Comparison of ENCODE assay signal across 13 cellular contexts in the genomic region with DNA sequence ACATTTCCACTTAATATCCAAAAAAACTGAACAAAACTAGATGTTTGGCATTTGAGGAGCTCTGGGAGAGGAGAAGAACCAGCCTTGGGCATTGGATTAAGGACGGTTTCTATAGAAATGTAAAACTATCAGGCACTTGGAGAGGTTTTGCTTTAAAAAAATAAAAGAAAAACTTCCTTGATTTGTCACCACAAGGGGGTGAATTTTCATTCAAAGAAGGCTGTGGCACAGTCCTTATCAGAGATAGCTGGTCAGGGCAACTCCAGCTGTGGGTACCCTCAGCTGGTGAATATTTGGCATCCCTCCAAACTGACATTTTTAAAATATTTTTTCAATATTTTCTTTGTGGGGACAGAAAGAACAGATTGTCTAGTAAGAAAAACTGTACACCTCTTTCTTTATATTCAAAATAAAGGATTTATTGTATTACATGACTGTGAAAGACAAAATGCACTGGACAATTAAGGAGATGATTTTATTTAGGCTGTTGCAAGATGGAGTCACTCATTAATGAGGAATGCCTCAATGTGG. TPM values are rescaled to one million over a fixed set of nuclear protein-coding genes. Genes with fewer than 3 reads are reported as not detected.
DNase-seq lines count a peak whose midpoint lies in the region; ATAC-seq, FAIRE-seq and TF ChIP-seq lines count a peak whose summit lies in the region.
"Had no signal": no experiment of that assay in that cellular context is flagged by ENCODE, and none has a peak within 500 bp of the region (broad histone marks: within the 10 kb centered on the region; RNA-seq: fewer than 3 reads in every experiment).

No MANE protein-coding gene starts in this region.

- TF ChIP-seq CTCF in H9 (conservative IDR thresholded peaks at IDR 0.05), result peak; percentile 35; the same call in 1 of the 3 replicates
- TF ChIP-seq CTCF in PC-9 (conservative IDR thresholded peaks at IDR 0.05), result peak; percentile 41; the same call in 1 of the 2 replicates
- TF ChIP-seq CTCF in endothelial cell of umbilical vein (IDR thresholded peaks at IDR 0.05; ENCODE audit: extremely low read depth in 1 of 2, insufficient read depth in 1 of 2, low read depth in 1 of 2, low read length in 2 of 2), result peak in 1 of 2 donors; percentile 23
- peak; percentile 25 for TF ChIP-seq CTCF in progenitor cell of endocrine pancreas (IDR thresholded peaks at IDR 0.05; ENCODE audit: unreplicated experiment)

- H3K36me3 Mint-ChIP-seq in H9 (ENCODE audit: insufficient read depth in 1 of 3, low read depth in 3 of 3) (no peaks in the 10 kb centered on the region), progenitor cell of endocrine pancreas (ENCODE audit: insufficient read depth) (no peaks in the 10 kb centered on the region)

- no peaks in the 10 kb centered on the region for H3K23me2 ChIP-seq in H9 (ENCODE audit: insufficient read length, low read depth, low read length, poor library complexity, severe bottlenecking)

- POLR2A ChIA-PET in PC-9 (lab: Charles Lee; ENCODE audit: unreplicated experiment), result no interaction called here
- POLR2A ChIA-PET in endothelial cell of umbilical vein (lab: Charles Lee), result no interaction called here

- H2BK5ac ChIP-seq in H9 (ENCODE audit: insufficient read length, low read length), result no peak overlapping the region

- no peak overlapping the region for H2BK15ac ChIP-seq in H9 (ENCODE audit: low read depth, low read length)

- H4K20me1 ChIP-seq in H9 (ENCODE audit: control insufficient read depth, insufficient read depth, insufficient read length), result no peaks in the 10 kb centered on the region
- H4K20me1 ChIP-seq in PC-9 (ENCODE audit: insufficient read depth), result no peaks in the 10 kb centered on the region
- H4K20me1 ChIP-seq in endothelial cell of umbilical vein (replicated peaks; ENCODE audit: control insufficient read depth, extremely low read depth, insufficient read depth, low read length), result no peaks in the 10 kb centered on the region

- no peak overlapping the region for H3K14ac ChIP-seq in H9 (ENCODE audit: insufficient read depth, low read length)

- no peak overlapping the region for H3K27ac ChIP-seq in H9 (ENCODE audit: insufficient read length, low read depth, low read length)
- H3K27ac ChIP-seq in PC-9, result no peak overlapping the region
- H3K27ac ChIP-seq in endothelial cell of umbilical vein (ENCODE audit: insufficient read depth, low read depth, low read length), result no peak overlapping the region
- H3K27ac ChIP-seq: esophagus muscularis mucosa, SJCRH30 had no signal

- H3K4me3 ChIP-seq in PC-9, result no peak overlapping the region
- no peak overlapping the region for H3K4me3 ChIP-seq in endothelial cell of umbilical vein (replicated peaks in 1 of 3; ENCODE audit: insufficient read depth in 1 of 3, low read depth in 1 of 3, low read length in 3 of 3)
- H3K4me3 ChIP-seq: esophagus muscularis mucosa, SJCRH30 had no signal

- DNase-seq in H9, result no peak
- no peak for DNase-seq in PC-9
- DNase-seq in endothelial cell of umbilical vein (ENCODE audit: low read depth, low spot score), result peak; percentile 30
- no peak for DNase-seq in progenitor cell of endocrine pancreas (ENCODE audit: low spot score, unreplicated experiment)
- DNase-seq in stimulated activated CD4-positive, alpha-beta T cell treated with anti-CD3 and anti-CD28 coated beads, Interleukin-12 subunit alpha, Interleukin-12 subunit beta, amount 100 ng/mL, for 4 hours, result no peak
- no peak for DNase-seq in HPDE6-E6E7 (ENCODE audit: extremely low spot score)
- DNase-seq: activated CD4-positive, alpha-beta T cell treated with anti-CD3 and anti-CD28 coated beads for 36 hours; DMS79 treated with DMSO at 0.1 percent for 48 hours; NCI-H226 had no signal

- no peak for TF ChIP-seq POLR2A in endothelial cell of umbilical vein (IDR thresholded peaks at IDR 0.05; ENCODE audit: low read depth, low read length)

- no peaks in the 10 kb centered on the region; the same call in 1 of the 2 replicates for H3K9me2 ChIP-seq in PC-9 (ENCODE audit: insufficient read depth)

- no peaks in the 10 kb centered on the region; the same call in none of the 2 replicates for H3K27me3 Mint-ChIP-seq in H9 (ENCODE audit: low read depth)
- H3K27me3 Mint-ChIP-seq in progenitor cell of endocrine pancreas, result no peaks in the 10 kb centered on the region
- H3K27me3 Mint-ChIP-seq: activated CD4-positive, alpha-beta T cell treated with anti-CD3 and anti-CD28 coated beads for 36 hours had no signal

- H3K4me1 Mint-ChIP-seq in H9 (peaks cover 7 to 11% of the 10 kb centered on the region in 2 experiments; a peak in 3 of 4 replicates), progenitor cell of endocrine pancreas (ENCODE audit: low read depth) (peaks cover 10% of the 10 kb centered on the region)
- H3K4me1 Mint-ChIP-seq: activated CD4-positive, alpha-beta T cell treated with anti-CD3 and anti-CD28 coated beads for 36 hours had no signal

- H3K27me3 ChIP-seq in H9 (ENCODE audit: insufficient read depth, low read length) (no peaks in the 10 kb centered on the region), PC-9 (ENCODE audit: insufficient read depth, low read depth) (no peaks in the 10 kb centered on the region), endothelial cell of umbilical vein (ENCODE audit: control insufficient read depth in 2 of 2, insufficient read depth in 2 of 2, low read length in 2 of 2) (no peaks in the 10 kb centered on the region)
- H3K27me3 ChIP-seq: esophagus muscularis mucosa, SJCRH30 had no signal

- no peak overlapping the region for H3K4me3 Mint-ChIP-seq in H9
- no peak overlapping the region for H3K4me3 Mint-ChIP-seq in progenitor cell of endocrine pancreas (ENCODE audit: low read depth)
- H3K4me3 Mint-ChIP-seq: activated CD4-positive, alpha-beta T cell treated with anti-CD3 and anti-CD28 coated beads for 36 hours had no signal

- no peak overlapping the region for H2BK120ac ChIP-seq in H9 (ENCODE audit: low read depth, low read length, poor library complexity, severe bottlenecking)

- H3K56ac ChIP-seq in H9 (ENCODE audit: insufficient read length, low read depth, low read length), result no peak overlapping the region

- dilution Hi-C loops in endothelial cell of umbilical vein (cut with MboI; ENCODE audit: extremely low pct_ligation_motif_present, low sequenced_read_pairs), result no loop called here

- H3K9me1 ChIP-seq in endothelial cell of umbilical vein (replicated peaks; ENCODE audit: control insufficient read depth, extremely low read depth, insufficient read depth, low read length), result no peaks in the 10 kb centered on the region

- no peak overlapping the region for H4K5ac ChIP-seq in H9 (ENCODE audit: insufficient read length, low read depth, low read length)

- H2BK20ac ChIP-seq in H9 (ENCODE audit: low read depth, low read length, poor library complexity, severe bottlenecking), result no peak overlapping the region

- H2BK12ac ChIP-seq in H9 (ENCODE audit: insufficient read length, low read depth, low read length), result no peak overlapping the region

- H3K9me3 Mint-ChIP-seq in H9 (no peaks in the 10 kb centered on the region), progenitor cell of endocrine pancreas (ENCODE audit: low read depth) (no peaks in the 10 kb centered on the region)

- FAIRE-seq in endothelial cell of umbilical vein (lab: Jason Lieb, UNC), result no peak
- FAIRE-seq: bronchial epithelial cell had no signal

- H3K79me1 ChIP-seq in H9 (ENCODE audit: insufficient read depth, low read depth, low read length, poor library complexity, severe bottlenecking), result no peaks in the 10 kb centered on the region

- H3T11ph ChIP-seq in H9 (ENCODE audit: low read length), result no peak overlapping the region

- H3K18ac ChIP-seq in H9 (ENCODE audit: insufficient read length, low read depth, low read length), result no peak overlapping the region

- intact Hi-C loops in PC-9 (cut with micrococcal nuclease; ENCODE audit: unreplicated experiment) (no loop called here), endothelial cell of umbilical vein (cut with micrococcal nuclease) (no loop called here)

- no peak overlapping the region; a peak in 1 of 7 replicates for H3K27ac Mint-ChIP-seq in H9
- no peak overlapping the region for H3K27ac Mint-ChIP-seq in progenitor cell of endocrine pancreas
- H3K27ac Mint-ChIP-seq: activated CD4-positive, alpha-beta T cell treated with anti-CD3 and anti-CD28 coated beads for 36 hours had no signal

- H4K91ac ChIP-seq in H9 (ENCODE audit: insufficient read length, low read depth, low read length), result no peak overlapping the region

- H3K23ac ChIP-seq in H9 (ENCODE audit: insufficient read length, low read depth, low read length), result no peak overlapping the region

- H3K79me2 ChIP-seq in H9 (ENCODE audit: insufficient read depth, low read length) (no peaks in the 10 kb centered on the region), PC-9 (ENCODE audit: low read depth) (no peaks in the 10 kb centered on the region), endothelial cell of umbilical vein (ENCODE audit: control insufficient read depth, insufficient read depth, low read length) (no peaks in the 10 kb centered on the region)

- H2AFZ ChIP-seq in H9 (ENCODE audit: low read length), result no peak overlapping the region
- no peak overlapping the region for H2AFZ ChIP-seq in PC-9
- no peak overlapping the region for H2AFZ ChIP-seq in endothelial cell of umbilical vein (ENCODE audit: low read depth, low read length)

- BruUV-seq in PC-9 (replicated peaks; lab: Mats Ljungman, UMichigan) (no TSS peak), endothelial cell of umbilical vein (replicated peaks; lab: Mats Ljungman, UMichigan) (no TSS peak)

- CTCF ChIA-PET in PC-9 (lab: Charles Lee) (interaction anchor here (0.7 kb wide), 2 partner anchors 64 to 208 kb away, joined by 3 to 4 read pairs; no protein-coding TSS in a partner anchor), endothelial cell of umbilical vein (lab: Charles Lee) (interaction anchor here (0.6 to 2.1 kb wide), 9 partner anchors 8 to 160 kb away, joined by 3 to 21 read pairs (median 3); no protein-coding TSS in a partner anchor)

- no peaks in the 10 kb centered on the region for H3K4me1 ChIP-seq in H9 (ENCODE audit: insufficient read depth, low read length)
- peaks cover 9% of the 10 kb centered on the region; the same call in 1 of the 2 replicates for H3K4me1 ChIP-seq in PC-9 (replicated peaks; ENCODE audit: insufficient read depth)
- H3K4me1 ChIP-seq in endothelial cell of umbilical vein (ENCODE audit: control insufficient read depth, extremely low read depth, insufficient read depth, low read length), result peaks cover 14% of the 10 kb centered on the region

- H3K4ac ChIP-seq in H9 (ENCODE audit: low read depth, low read length), result no peak overlapping the region

- no peak overlapping the region for H4K8ac ChIP-seq in H9 (replicated peaks; ENCODE audit: insufficient read length, low read depth, low read length)

- no peak overlapping the region for H2AK5ac ChIP-seq in H9 (ENCODE audit: insufficient read length, low read length)

- H3K9ac ChIP-seq in H9 (ENCODE audit: extremely low read depth, insufficient read length, low read length) (no peak overlapping the region), endothelial cell of umbilical vein (replicated peaks; ENCODE audit: extremely low read depth, insufficient read depth, low read length) (no peak overlapping the region)

- H3K4me2 ChIP-seq in H9 (ENCODE audit: insufficient read depth, insufficient read length, low read length) (no peak overlapping the region), PC-9 (no peak overlapping the region), endothelial cell of umbilical vein (ENCODE audit: insufficient read depth, low read length) (no peak overlapping the region)

- no peaks in the 10 kb centered on the region for H3K9me3 ChIP-seq in H9 (ENCODE audit: control insufficient read depth, low read depth, low read length)
- H3K9me3 ChIP-seq in PC-9 (ENCODE audit: insufficient read depth, low read depth), result no peaks in the 10 kb centered on the region
- H3K9me3 ChIP-seq in endothelial cell of umbilical vein (replicated peaks; ENCODE audit: control insufficient read depth, insufficient read depth, low read length), result no peaks in the 10 kb centered on the region
- H3K9me3 ChIP-seq: esophagus muscularis mucosa, SJCRH30 had no signal

- WGBS in H9 (ENCODE audit: extremely low coverage, insufficient read length, low lambda C conversion rate), result no CpG with 5 or more reads among the region's 1 CpG

- no peak for ATAC-seq in HG02763 (IDR thresholded peaks at IDR 0.05; ENCODE audit: unreplicated experiment)
- ATAC-seq: activated CD4-positive, alpha-beta T cell treated with anti-CD3 and anti-CD28 coated beads for 36 hours had no signal

- peaks cover 8% of the 10 kb centered on the region; the same call in 1 of the 2 replicates for H3F3A ChIP-seq in PC-9 (ENCODE audit: insufficient read depth, low read depth)

- H3K36me3 ChIP-seq in PC-9 (ENCODE audit: low read depth) (no peaks in the 10 kb centered on the region), endothelial cell of umbilical vein (ENCODE audit: control insufficient read depth in 2 of 2, extremely low read depth in 1 of 2, insufficient read depth in 2 of 2, low read length in 2 of 2) (no peaks in the 10 kb centered on the region)
- H3K36me3 ChIP-seq: esophagus muscularis mucosa, SJCRH30 had no signal

RNA-seq across cellular contexts. Expression of a gene that starts 46.1 kb away (rescaled TPM):
- total RNA-seq in H9 (2021), result 16.6 and 17.6 TPM in 2 replicates
- total RNA-seq in PC-9 (2021), result 25.2 and 25.3 TPM in 2 replicates
- 30.6 and 32.1 TPM in 2 replicates for total RNA-seq in endothelial cell of umbilical vein
- 26.0 and 28.5 TPM in 2 replicates for polyA plus RNA-seq in endothelial cell of umbilical vein
- polyA plus RNA-seq in endothelial cell of umbilical vein (2011; cell fraction: cytosol; rRNA removed), result 14.9 and 17.2 TPM in 2 replicates
- polyA plus RNA-seq in endothelial cell of umbilical vein (2011; cell fraction: nucleus; rRNA removed), result 151 and 159 TPM in 2 replicates
- 23.1 and 25.1 TPM in 2 replicates for polyA plus RNA-seq in endothelial cell of umbilical vein (2012)
- polyA minus RNA-seq in endothelial cell of umbilical vein, result 58.0 and 77.9 TPM in 2 replicates
- polyA minus RNA-seq in endothelial cell of umbilical vein (2011; cell fraction: cytosol; rRNA and poly(A)+ RNA removed), result 6.0 TPM
- 51.3 and 85.5 TPM in 2 replicates for polyA minus RNA-seq in endothelial cell of umbilical vein (2011; cell fraction: nucleus; rRNA and poly(A)+ RNA removed)
- total RNA-seq in progenitor cell of endocrine pancreas, result 32.6 and 34.8 TPM in 2 replicates

RNA-seq across cellular contexts. Expression of a gene that starts 55.4 kb away (rescaled TPM):
- total RNA-seq in H9 (2021) (46.8 and 50.6 TPM in 2 replicates), PC-9 (2021) (39.0 and 60.6 TPM in 2 replicates), endothelial cell of umbilical vein (44.3 and 47.7 TPM in 2 replicates), progenitor cell of endocrine pancreas (73.6 and 74.8 TPM in 2 replicates)
- 34.6 and 40.5 TPM in 2 replicates for polyA plus RNA-seq in endothelial cell of umbilical vein
- polyA plus RNA-seq in endothelial cell of umbilical vein (2011; cell fraction: cytosol; rRNA removed), result 56.4 and 57.3 TPM in 2 replicates
- 83.5 and 83.9 TPM in 2 replicates for polyA plus RNA-seq in endothelial cell of umbilical vein (2011; cell fraction: nucleus; rRNA removed)
- 38.0 and 47.8 TPM in 2 replicates for polyA plus RNA-seq in endothelial cell of umbilical vein (2012)
- 54.1 and 55.4 TPM in 2 replicates for polyA minus RNA-seq in endothelial cell of umbilical vein
- 30.9 TPM for polyA minus RNA-seq in endothelial cell of umbilical vein (2011; cell fraction: cytosol; rRNA and poly(A)+ RNA removed)
- polyA minus RNA-seq in endothelial cell of umbilical vein (2011; cell fraction: nucleus; rRNA and poly(A)+ RNA removed), result 18.5 and 32.4 TPM in 2 replicates
